In the genomic region with DNA sequence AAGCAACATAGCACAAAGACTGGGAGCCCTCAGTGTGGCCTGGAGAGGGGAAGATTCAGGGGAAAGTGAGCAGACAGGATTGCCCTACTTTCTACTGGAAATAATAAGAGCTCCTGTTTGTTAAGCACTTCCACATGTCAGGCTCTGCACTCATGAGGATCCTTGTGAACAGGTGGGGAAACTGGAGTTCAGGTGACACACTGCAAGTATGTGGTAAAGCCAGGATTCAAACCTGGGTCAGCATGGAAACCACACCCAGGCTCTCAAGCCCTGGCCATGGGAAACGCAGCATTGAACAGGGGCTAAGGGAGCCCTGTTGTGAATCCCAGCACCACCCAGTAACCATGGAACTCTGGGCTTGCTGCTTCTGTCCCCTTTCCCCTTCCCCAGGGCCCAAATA, we compare ENCODE assay signal across 1 cellular context.
TF ChIP-seq lines count a peak whose summit lies in the region.

No MANE protein-coding gene starts in this region.

TF ChIP-seq in IMR-90, 13 proteins besides CTCF, POLR2A, EP300 and RAD21 (continued from another document):
- TF ChIP-seq, protein P1, sequence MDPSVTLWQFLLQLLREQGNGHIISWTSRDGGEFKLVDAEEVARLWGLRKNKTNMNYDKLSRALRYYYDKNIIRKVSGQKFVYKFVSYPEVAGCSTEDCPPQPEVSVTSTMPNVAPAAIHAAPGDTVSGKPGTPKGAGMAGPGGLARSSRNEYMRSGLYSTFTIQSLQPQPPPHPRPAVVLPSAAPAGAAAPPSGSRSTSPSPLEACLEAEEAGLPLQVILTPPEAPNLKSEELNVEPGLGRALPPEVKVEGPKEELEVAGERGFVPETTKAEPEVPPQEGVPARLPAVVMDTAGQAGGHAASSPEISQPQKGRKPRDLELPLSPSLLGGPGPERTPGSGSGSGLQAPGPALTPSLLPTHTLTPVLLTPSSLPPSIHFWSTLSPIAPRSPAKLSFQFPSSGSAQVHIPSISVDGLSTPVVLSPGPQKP (IDR thresholded peaks at IDR 0.05; ENCODE audit: borderline replicate concordance, low read depth, low read length), result no peak
- TF ChIP-seq MAZ (IDR thresholded peaks at IDR 0.05; ENCODE audit: borderline replicate concordance, low read depth, low read length) (no peak), FOS (IDR thresholded peaks at IDR 0.05; ENCODE audit: low read depth, low read length) (no peak), RCOR1 (IDR thresholded peaks at IDR 0.05; ENCODE audit: insufficient replicate concordance, low read length) (no peak), NFE2L2 (IDR thresholded peaks at IDR 0.05; ENCODE audit: low read depth, low read length) (no peak)
